In genomic region chr12:48185181-48185919, GRCh38 we compare ENCODE assay signal across 13 cellular contexts. TPM values are rescaled to one million over a fixed set of nuclear protein-coding genes. Genes with fewer than 3 reads are reported as not detected.
DNase-seq lines count a peak whose midpoint lies in the region; ATAC-seq and TF ChIP-seq lines count a peak whose summit lies in the region.
"Had no signal": no experiment of that assay in that cellular context is flagged by ENCODE, and none has a peak within 500 bp of the region (broad histone marks: within the 10 kb centered on the region; RNA-seq: fewer than 3 reads in every experiment).

No MANE protein-coding gene starts in this region.

- H3K4me3 Mint-ChIP-seq in CD8-positive, alpha-beta memory T cell: peak overlapping the region; percentile 51 to 97 (median 86)
- H3K4me3 Mint-ChIP-seq in IgD-negative memory B cell (peak overlapping the region; percentile 47 to 90 (median 82)), nephron progenitor cell (peak overlapping the region; percentile 88)

- H3K27ac Mint-ChIP-seq in CD8-positive, alpha-beta memory T cell: peak overlapping the region in 5 of 8 donors; percentile 59 to 87 (median 74)
- H3K27ac Mint-ChIP-seq in IgD-negative memory B cell: peak overlapping the region in 2 of 3 donors; percentile 66 to 85
- H3K27ac Mint-ChIP-seq in nephron progenitor cell: no peak overlapping the region

- no peak overlapping the region for H3K4me3 ChIP-seq in CD8-positive, alpha-beta memory T cell (ENCODE audit: low read length)
- H3K4me3 ChIP-seq in ectodermal cell (ENCODE audit: insufficient read depth, low read depth, low read length) (peak overlapping the region; percentile 72), heart right ventricle (peak overlapping the region in 3 of 10 donors; percentile 63 to 89 (median 71)), MG63 (no peak overlapping the region)

- H3K9me3 ChIP-seq in CD8-positive, alpha-beta memory T cell (ENCODE audit: low read length): no peaks in the 10 kb centered on the region
- no peaks in the 10 kb centered on the region for H3K9me3 ChIP-seq in ectodermal cell (ENCODE audit: control insufficient read depth, low read length)
- no peaks in the 10 kb centered on the region for H3K9me3 ChIP-seq in heart right ventricle
- H3K9me3 ChIP-seq in MG63: no peaks in the 10 kb centered on the region

- intact Hi-C loops in heart right ventricle (cut with DNase I): loop anchor here in 1 of 10 donors (10.0 kb wide), 1 partner anchor 439 kb away; no protein-coding TSS in a partner anchor

- POLR2A ChIA-PET in CD8-positive, alpha-beta memory T cell (lab: Charles Lee): interaction anchor here (3.4 kb wide), 1 partner anchor 13 kb away, joined by 29 read pairs; no protein-coding TSS in a partner anchor

- H3K9me3 Mint-ChIP-seq in CD8-positive, alpha-beta memory T cell: no peaks in the 10 kb centered on the region
- H3K9me3 Mint-ChIP-seq in IgD-negative memory B cell: no peaks in the 10 kb centered on the region
- H3K9me3 Mint-ChIP-seq in nephron progenitor cell: no peaks in the 10 kb centered on the region

- WGBS in ectodermal cell, 2 experiments: 49 to 50% methylated on average over 10 of the region's 10 CpGs
- 69 to 70% methylated on average over 10 of the region's 10 CpGs for WGBS in heart right ventricle, 2 donors

- H3K27ac ChIP-seq in CD8-positive, alpha-beta memory T cell (ENCODE audit: low read depth, low read length): no peak overlapping the region
- no peak overlapping the region for H3K27ac ChIP-seq in ectodermal cell (ENCODE audit: insufficient read depth, low read depth, low read length, poor library complexity, severe bottlenecking)
- H3K27ac ChIP-seq in heart right ventricle: no peak overlapping the region

- no peak for TF ChIP-seq CTCF in nephron progenitor cell (IDR thresholded peaks at IDR 0.05)
- TF ChIP-seq CTCF in heart right ventricle (IDR thresholded peaks at IDR 0.05): no peak

- CTCF ChIA-PET in CD8-positive, alpha-beta memory T cell (lab: Charles Lee): interaction anchor here (1.0 to 5.5 kb wide), 2 partner anchors 13 to 470 kb away, joined by 4 to 39 read pairs; no protein-coding TSS in a partner anchor

- H3K36me3 Mint-ChIP-seq in CD8-positive, alpha-beta memory T cell: peaks cover 0 to 6% (median 0%) of the 10 kb centered on the region in 3 donors
- no peaks in the 10 kb centered on the region for H3K36me3 Mint-ChIP-seq in IgD-negative memory B cell
- H3K36me3 Mint-ChIP-seq in nephron progenitor cell (ENCODE audit: low read depth): no peaks in the 10 kb centered on the region

- H3K27me3 ChIP-seq in CD8-positive, alpha-beta memory T cell (ENCODE audit: insufficient read depth, low read length, poor library complexity, severe bottlenecking): peaks cover 12% of the 10 kb centered on the region
- H3K27me3 ChIP-seq in ectodermal cell (ENCODE audit: control insufficient read depth, insufficient read depth, low read length, poor library complexity, severe bottlenecking) (peaks cover 70% of the 10 kb centered on the region), heart right ventricle (peaks cover 0 to 62% (median 41%) of the 10 kb centered on the region in 7 donors), MG63 (peaks cover 61% of the 10 kb centered on the region)

- H3K4me1 Mint-ChIP-seq in CD8-positive, alpha-beta memory T cell: peaks cover 6 to 20% (median 11%) of the 10 kb centered on the region in 3 donors
- H3K4me1 Mint-ChIP-seq in IgD-negative memory B cell (peaks cover 11 to 20% (median 12%) of the 10 kb centered on the region in 3 donors), nephron progenitor cell (peaks cover 55% of the 10 kb centered on the region)

- H3K4me1 ChIP-seq in CD8-positive, alpha-beta memory T cell (ENCODE audit: insufficient read depth, low read length): peaks cover 16% of the 10 kb centered on the region
- H3K4me1 ChIP-seq in ectodermal cell (ENCODE audit: control insufficient read depth, insufficient read depth, low read length) (peaks cover 21% of the 10 kb centered on the region), heart right ventricle (peaks cover 0 to 28% (median 22%) of the 10 kb centered on the region in 9 donors)

- H3K36me3 ChIP-seq in CD8-positive, alpha-beta memory T cell (ENCODE audit: insufficient read depth, low read length): no peaks in the 10 kb centered on the region
- no peaks in the 10 kb centered on the region for H3K36me3 ChIP-seq in ectodermal cell (ENCODE audit: control insufficient read depth, insufficient read depth, low read length)
- no peaks in the 10 kb centered on the region for H3K36me3 ChIP-seq in heart right ventricle
- no peaks in the 10 kb centered on the region for H3K36me3 ChIP-seq in MG63

- DNase-seq in CD8-positive, alpha-beta memory T cell: no peak
- DNase-seq in nephron progenitor cell (peak; percentile 23), heart right ventricle (no peak), MG63 (no peak), NCI-H446 (lab: John Stamatoyannopoulos, UW) (no peak)
- DNase-seq: IMR-90; left cardiac atrium; stimulated activated naive CD4-positive, alpha-beta T cell treated with Interleukin-2 at 50 U/mL for 16 hours had no signal

- ATAC-seq in GM19397 (IDR thresholded peaks at IDR 0.05; ENCODE audit: unreplicated experiment): no peak
- ATAC-seq in heart right ventricle: no peak
- ATAC-seq: left cardiac atrium had no signal

- H3K27me3 Mint-ChIP-seq in CD8-positive, alpha-beta memory T cell: peaks cover 30 to 37% of the 10 kb centered on the region in 2 donors
- H3K27me3 Mint-ChIP-seq in IgD-negative memory B cell (peaks cover 22% of the 10 kb centered on the region), nephron progenitor cell (ENCODE audit: low read depth, poor library complexity) (peaks cover 87% of the 10 kb centered on the region)

RNA-seq across cellular contexts. Expression of gene CCDC184, which starts 1.9 kb away (rescaled TPM):
- under 1 TPM; 0.72 to 0.97 TPM for total RNA-seq in CD8-positive, alpha-beta memory T cell
- polyA plus RNA-seq in CD8-positive, alpha-beta memory T cell: 0.91 TPM
- 0.31 TPM for polyA plus RNA-seq in IgD-negative memory B cell
- polyA plus RNA-seq in ectodermal cell (2013, experiment 1 of 4): 6.5 TPM
- 6.6 TPM for polyA plus RNA-seq in ectodermal cell (2013, experiment 2 of 4)
- 4.9 TPM for polyA plus RNA-seq in ectodermal cell (2013, experiment 3 of 4)
- 6.0 TPM for polyA plus RNA-seq in ectodermal cell (2013, experiment 4 of 4)
- total RNA-seq in heart right ventricle: 1 to 10 TPM in 3 of 10 donors, under 1 TPM in 7; 0.11 to 1.5 (median 0.42) TPM
- 1 to 10 TPM; 1.0 to 1.3 TPM for polyA plus RNA-seq in heart right ventricle
- total RNA-seq in MG63 (2014; rRNA removed; shearing (Covaris generic); ENCODE audit: low replicate concordance): not detected in 2 replicates
- total RNA-seq: T-helper 2 cell treated with Interferon-gamma antibody and Interleukin-4, amounts not matched to agents 100 ng/mL and 5 ng/mL, for 36 hours had no signal

RNA-seq across cellular contexts. Expression of gene OR10AD1, which starts 17.7 kb away (rescaled TPM):
- total RNA-seq in CD8-positive, alpha-beta memory T cell: not detected
- not detected for polyA plus RNA-seq in CD8-positive, alpha-beta memory T cell
- polyA plus RNA-seq in IgD-negative memory B cell (not detected), heart right ventricle (not detected)
- polyA plus RNA-seq in ectodermal cell (2013, experiment 1 of 4): not detected
- polyA plus RNA-seq in ectodermal cell (2013, experiment 2 of 4): not detected
- polyA plus RNA-seq in ectodermal cell (2013, experiment 3 of 4): not detected
- polyA plus RNA-seq in ectodermal cell (2013, experiment 4 of 4): not detected
- total RNA-seq in heart right ventricle: not detected
- total RNA-seq in MG63 (2014; rRNA removed; shearing (Covaris generic); ENCODE audit: low replicate concordance): not detected in 2 replicates
- total RNA-seq: IMR-90; left cardiac atrium; NCI-H460; T-helper 2 cell treated with Interferon-gamma antibody and Interleukin-4, amounts not matched to agents 100 ng/mL and 5 ng/mL, for 36 hours had no signal
- polyA plus RNA-seq: IMR-90 had no signal

RNA-seq across cellular contexts. Expression of gene ASB8, which starts 28.0 kb away (rescaled TPM):
- total RNA-seq in CD8-positive, alpha-beta memory T cell: 10 to 100 TPM; 32.5 to 38.1 TPM
- polyA plus RNA-seq in CD8-positive, alpha-beta memory T cell: 81.8 TPM
- polyA plus RNA-seq in IgD-negative memory B cell: 59.9 TPM
- polyA plus RNA-seq in ectodermal cell (2013, experiment 1 of 4): 12.2 TPM
- polyA plus RNA-seq in ectodermal cell (2013, experiment 2 of 4): 11.5 TPM
- polyA plus RNA-seq in ectodermal cell (2013, experiment 3 of 4): 8.1 TPM
- polyA plus RNA-seq in ectodermal cell (2013, experiment 4 of 4): 10.8 TPM
- total RNA-seq in heart right ventricle: 100 to 1,000 TPM in 1 of 10 donors, 10 to 100 TPM in 9; 73.4 to 103 (median 85.8) TPM
- polyA plus RNA-seq in heart right ventricle: 10 to 100 TPM; 24.9 to 28.5 TPM
- total RNA-seq in MG63 (2014; rRNA removed; shearing (Covaris generic); ENCODE audit: low replicate concordance): 31.3 and 79.9 TPM in 2 replicates
